ENCODE assay signal across 1 cellular context in the genomic region with DNA sequence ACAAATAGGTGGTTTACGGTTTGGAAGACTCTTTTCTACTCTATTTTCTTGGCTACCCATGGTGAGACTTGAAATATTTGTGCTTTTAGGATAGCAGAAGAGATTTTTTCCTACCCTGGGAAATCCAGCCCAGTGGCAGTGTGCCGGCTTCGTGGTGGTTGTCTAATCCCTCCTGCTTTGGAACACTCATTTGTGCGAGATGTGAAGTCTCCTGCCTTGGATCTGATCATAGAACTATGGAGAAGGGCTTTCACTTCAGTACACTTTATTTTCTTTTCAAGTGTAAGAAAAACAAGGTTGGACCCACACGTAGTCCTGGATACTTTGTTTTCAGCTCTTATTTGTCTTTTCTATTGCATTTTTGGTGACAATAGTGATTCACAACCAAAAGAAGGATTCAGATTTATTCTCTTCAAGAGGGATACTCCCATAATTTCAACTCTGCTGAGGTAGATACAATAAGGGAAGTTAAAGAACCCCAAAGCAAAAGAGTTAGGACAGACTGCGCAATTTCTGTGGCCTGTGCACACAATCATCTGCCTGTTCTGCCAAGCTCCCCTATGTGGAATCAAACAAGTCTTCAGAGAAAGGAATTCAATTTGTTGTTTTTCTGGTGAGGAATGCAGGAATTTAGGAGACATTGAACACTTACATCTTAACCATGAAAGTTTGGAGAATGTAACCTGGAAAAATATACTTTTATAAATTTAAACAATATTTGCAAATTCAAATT.
TF ChIP-seq lines count a peak whose summit lies in the region.

No MANE protein-coding gene starts in this region.

TF ChIP-seq in GM23338, 12 proteins besides CTCF, POLR2A, EP300 and RAD21 (continued from another document):
- TF ChIP-seq ZNF462 (CRISPR knock-in tag; IDR thresholded peaks at IDR 0.05) (no peak), POLR2AphosphoS5 (IDR thresholded peaks at IDR 0.05; ENCODE audit: low read depth) (no peak), CREB1 (CRISPR knock-in tag; IDR thresholded peaks at IDR 0.05; ENCODE audit: low read depth) (no peak), EZH2phosphoT487 (IDR thresholded peaks at IDR 0.05; ENCODE audit: unreplicated experiment) (no peak), EZH2 (IDR thresholded peaks at IDR 0.05; ENCODE audit: low read depth, unreplicated experiment) (no peak), STAT1 (IDR thresholded peaks at IDR 0.05; ENCODE audit: unreplicated experiment) (no peak), JUNB (IDR thresholded peaks at IDR 0.05; ENCODE audit: unreplicated experiment) (no peak)
- TF ChIP-seq, protein P1, sequence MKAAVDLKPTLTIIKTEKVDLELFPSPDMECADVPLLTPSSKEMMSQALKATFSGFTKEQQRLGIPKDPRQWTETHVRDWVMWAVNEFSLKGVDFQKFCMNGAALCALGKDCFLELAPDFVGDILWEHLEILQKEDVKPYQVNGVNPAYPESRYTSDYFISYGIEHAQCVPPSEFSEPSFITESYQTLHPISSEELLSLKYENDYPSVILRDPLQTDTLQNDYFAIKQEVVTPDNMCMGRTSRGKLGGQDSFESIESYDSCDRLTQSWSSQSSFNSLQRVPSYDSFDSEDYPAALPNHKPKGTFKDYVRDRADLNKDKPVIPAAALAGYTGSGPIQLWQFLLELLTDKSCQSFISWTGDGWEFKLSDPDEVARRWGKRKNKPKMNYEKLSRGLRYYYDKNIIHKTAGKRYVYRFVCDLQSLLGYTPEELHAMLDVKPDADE (IDR thresholded peaks at IDR 0.05) = no peak
- TF ChIP-seq, protein P2, sequence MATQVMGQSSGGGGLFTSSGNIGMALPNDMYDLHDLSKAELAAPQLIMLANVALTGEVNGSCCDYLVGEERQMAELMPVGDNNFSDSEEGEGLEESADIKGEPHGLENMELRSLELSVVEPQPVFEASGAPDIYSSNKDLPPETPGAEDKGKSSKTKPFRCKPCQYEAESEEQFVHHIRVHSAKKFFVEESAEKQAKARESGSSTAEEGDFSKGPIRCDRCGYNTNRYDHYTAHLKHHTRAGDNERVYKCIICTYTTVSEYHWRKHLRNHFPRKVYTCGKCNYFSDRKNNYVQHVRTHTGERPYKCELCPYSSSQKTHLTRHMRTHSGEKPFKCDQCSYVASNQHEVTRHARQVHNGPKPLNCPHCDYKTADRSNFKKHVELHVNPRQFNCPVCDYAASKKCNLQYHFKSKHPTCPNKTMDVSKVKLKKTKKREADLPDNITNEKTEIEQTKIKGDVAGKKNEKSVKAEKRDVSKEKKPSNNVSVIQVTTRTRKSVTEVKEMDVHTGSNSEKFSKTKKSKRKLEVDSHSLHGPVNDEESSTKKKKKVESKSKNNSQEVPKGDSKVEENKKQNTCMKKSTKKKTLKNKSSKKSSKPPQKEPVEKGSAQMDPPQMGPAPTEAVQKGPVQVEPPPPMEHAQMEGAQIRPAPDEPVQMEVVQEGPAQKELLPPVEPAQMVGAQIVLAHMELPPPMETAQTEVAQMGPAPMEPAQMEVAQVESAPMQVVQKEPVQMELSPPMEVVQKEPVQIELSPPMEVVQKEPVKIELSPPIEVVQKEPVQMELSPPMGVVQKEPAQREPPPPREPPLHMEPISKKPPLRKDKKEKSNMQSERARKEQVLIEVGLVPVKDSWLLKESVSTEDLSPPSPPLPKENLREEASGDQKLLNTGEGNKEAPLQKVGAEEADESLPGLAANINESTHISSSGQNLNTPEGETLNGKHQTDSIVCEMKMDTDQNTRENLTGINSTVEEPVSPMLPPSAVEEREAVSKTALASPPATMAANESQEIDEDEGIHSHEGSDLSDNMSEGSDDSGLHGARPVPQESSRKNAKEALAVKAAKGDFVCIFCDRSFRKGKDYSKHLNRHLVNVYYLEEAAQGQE (IDR thresholded peaks at IDR 0.05; ENCODE audit: unreplicated experiment) = no peak
